Comparison of ENCODE assay signal across 2 cellular contexts in the genomic region with DNA sequence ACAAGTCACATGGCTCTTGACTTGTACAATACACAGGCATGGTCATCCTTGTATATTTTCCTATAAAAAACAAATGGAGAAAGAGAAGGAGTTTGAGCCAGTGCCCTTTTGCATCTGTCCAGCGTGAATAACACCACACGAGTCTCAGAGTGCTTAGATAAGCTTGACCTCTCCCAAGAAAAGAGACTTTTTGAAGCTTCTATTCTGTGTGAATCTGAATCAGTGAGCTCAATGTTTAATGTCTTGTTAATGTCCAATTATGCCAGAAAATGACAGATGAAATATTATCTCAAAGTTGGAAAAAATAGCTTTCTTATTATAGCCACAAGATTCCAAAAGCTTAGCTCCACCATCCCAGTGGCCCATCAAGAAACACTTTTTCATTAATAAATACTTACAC.
TF ChIP-seq lines count a peak whose summit lies in the region.

No MANE protein-coding gene starts in this region.

TF ChIP-seq in liver, 16 proteins besides CTCF, POLR2A, EP300 and RAD21:
- peak; percentile 44 for TF ChIP-seq NR2F2 (IDR thresholded peaks at IDR 0.05)
- TF ChIP-seq SP1 (IDR thresholded peaks at IDR 0.05): no peak

TF ChIP-seq in HepG2, 621 proteins besides CTCF, POLR2A, EP300 and RAD21:
- TF ChIP-seq, protein P1, sequence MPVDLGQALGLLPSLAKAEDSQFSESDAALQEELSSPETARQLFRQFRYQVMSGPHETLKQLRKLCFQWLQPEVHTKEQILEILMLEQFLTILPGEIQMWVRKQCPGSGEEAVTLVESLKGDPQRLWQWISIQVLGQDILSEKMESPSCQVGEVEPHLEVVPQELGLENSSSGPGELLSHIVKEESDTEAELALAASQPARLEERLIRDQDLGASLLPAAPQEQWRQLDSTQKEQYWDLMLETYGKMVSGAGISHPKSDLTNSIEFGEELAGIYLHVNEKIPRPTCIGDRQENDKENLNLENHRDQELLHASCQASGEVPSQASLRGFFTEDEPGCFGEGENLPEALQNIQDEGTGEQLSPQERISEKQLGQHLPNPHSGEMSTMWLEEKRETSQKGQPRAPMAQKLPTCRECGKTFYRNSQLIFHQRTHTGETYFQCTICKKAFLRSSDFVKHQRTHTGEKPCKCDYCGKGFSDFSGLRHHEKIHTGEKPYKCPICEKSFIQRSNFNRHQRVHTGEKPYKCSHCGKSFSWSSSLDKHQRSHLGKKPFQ (CRISPR knock-in tag; IDR thresholded peaks at IDR 0.05; ENCODE audit: insufficient replicate concordance): no peak
